ENCODE assay signal across 10 cellular contexts in genomic region chr2:150911766-150912280, GRCh38.
DNase-seq lines count a peak whose midpoint lies in the region; ATAC-seq and TF ChIP-seq lines count a peak whose summit lies in the region.
"Had no signal": no experiment of that assay in that cellular context is flagged by ENCODE, and none has a peak within 500 bp of the region (broad histone marks: within the 10 kb centered on the region; RNA-seq: fewer than 3 reads in every experiment).

No MANE protein-coding gene starts in this region.

- peak; percentile 33 for ATAC-seq in HG02610 (IDR thresholded peaks at IDR 0.05; ENCODE audit: unreplicated experiment)
- peak; percentile 78 for ATAC-seq in WTC11
- ATAC-seq in GM18858 (IDR thresholded peaks at IDR 0.05; ENCODE audit: unreplicated experiment), result no peak
- ATAC-seq in GM18870 (IDR thresholded peaks at IDR 0.05; ENCODE audit: unreplicated experiment), result no peak
- no peak for ATAC-seq in HG02763 (IDR thresholded peaks at IDR 0.05; ENCODE audit: unreplicated experiment)

- H3K36me3 Mint-ChIP-seq in WTC11, result peaks cover 13% of the 10 kb centered on the region
- H3K36me3 Mint-ChIP-seq in activated CD4-positive, alpha-beta T cell treated with anti-CD3 and anti-CD28 coated beads, Interleukin-2, amount 10 ng/mL, durations not matched to agents 7 days and 5 days (ENCODE audit: low read depth), result no peaks in the 10 kb centered on the region

- CTCF ChIA-PET in WTC11 (lab: Charles Lee), result interaction anchor here (0.5 to 1.4 kb wide), 2 partner anchors 14 to 251 kb away, joined by 3 read pairs; no protein-coding TSS in a partner anchor
- CTCF ChIA-PET in activated CD4-positive, alpha-beta T cell treated with anti-CD3 and anti-CD28 coated beads, Interleukin-2, amount 10 ng/mL, durations not matched to agents 7 days and 5 days (lab: Charles Lee), result interaction anchor here (0.7 kb wide), 1 partner anchor 24 kb away, joined by 3 read pairs; no protein-coding TSS in a partner anchor

- no peaks in the 10 kb centered on the region for H4K20me1 ChIP-seq in hepatocyte (ENCODE audit: insufficient read depth, poor library complexity, severe bottlenecking)

- H3K27ac ChIP-seq in hepatocyte, result peak overlapping the region; percentile 55
- peak overlapping the region in 4 of 5 donors; percentile 22 to 58 (median 40) for H3K27ac ChIP-seq in stomach

- 54% methylated on average over 9 of the region's 9 CpGs for WGBS in hepatocyte (ENCODE audit: low lambda C conversion rate, missing lambda C conversion rate)
- 42 to 55% (median 52%) methylated on average over 9 of the region's 9 CpGs for WGBS in stomach, 5 donors

- intact Hi-C loops in stomach (cut with DNase I; ENCODE audit: low total_unique reads), result no loop called here

- TF ChIP-seq CTCF in WTC11 (IDR thresholded peaks at IDR 0.05) (no peak), hepatocyte (IDR thresholded peaks at IDR 0.05; ENCODE audit: poor library complexity) (peak; percentile 43), stomach (IDR thresholded peaks at IDR 0.05) (no peak)

- H3K4me1 ChIP-seq in hepatocyte (ENCODE audit: insufficient read depth), result no peaks in the 10 kb centered on the region
- H3K4me1 ChIP-seq in stomach, result no peaks in the 10 kb centered on the region

- H3K27ac Mint-ChIP-seq in WTC11, result peak overlapping the region; percentile 15
- no peak overlapping the region for H3K27ac Mint-ChIP-seq in activated CD4-positive, alpha-beta T cell treated with anti-CD3 and anti-CD28 coated beads, Interleukin-2, amount 10 ng/mL, durations not matched to agents 7 days and 5 days

- no peaks in the 10 kb centered on the region for H3K27me3 Mint-ChIP-seq in WTC11 (ENCODE audit: low read depth)
- H3K27me3 Mint-ChIP-seq in activated CD4-positive, alpha-beta T cell treated with anti-CD3 and anti-CD28 coated beads, Interleukin-2, amount 10 ng/mL, durations not matched to agents 7 days and 5 days, result no peaks in the 10 kb centered on the region

- peaks cover 18% of the 10 kb centered on the region for H3K9me3 Mint-ChIP-seq in WTC11
- no peaks in the 10 kb centered on the region for H3K9me3 Mint-ChIP-seq in activated CD4-positive, alpha-beta T cell treated with anti-CD3 and anti-CD28 coated beads, Interleukin-2, amount 10 ng/mL, durations not matched to agents 7 days and 5 days

- H3K4me2 ChIP-seq in hepatocyte, result no peak overlapping the region

- H3K4me3 Mint-ChIP-seq in WTC11, result no peak overlapping the region
- H3K4me3 Mint-ChIP-seq in activated CD4-positive, alpha-beta T cell treated with anti-CD3 and anti-CD28 coated beads, Interleukin-2, amount 10 ng/mL, durations not matched to agents 7 days and 5 days, result no peak overlapping the region

- TF ChIP-seq POLR2A in stomach (IDR thresholded peaks at IDR 0.05), result no peak

- peak overlapping the region; percentile 23 for H2AFZ ChIP-seq in hepatocyte

- TF ChIP-seq EP300 in stomach (IDR thresholded peaks at IDR 0.05), result no peak

- H3K4me3 ChIP-seq in hepatocyte (no peak overlapping the region), stomach (no peak overlapping the region)

- no peaks in the 10 kb centered on the region for H3K9me2 ChIP-seq in hepatocyte (replicated peaks; ENCODE audit: insufficient read depth)

- DNase-seq in WTC11 (ENCODE audit: low spot score) (no peak), hepatocyte (ENCODE audit: low spot score) (peak; percentile 52), stomach (peak; percentile 27)
- DNase-seq in activated CD4-positive, alpha-beta T cell treated with anti-CD3 and anti-CD28 coated beads, Interleukin-2, amount 10 ng/mL, durations not matched to agents 7 days and 5 days, result no peak
- DNase-seq: NCI-H774; stimulated activated CD4-positive, alpha-beta T cell treated with anti-CD3 and anti-CD28 coated beads, Interleukin-2, amount 100 ng/mL, for 48 hours had no signal

- H3K9me3 ChIP-seq in hepatocyte (ENCODE audit: low read depth) (no peaks in the 10 kb centered on the region), stomach (no peaks in the 10 kb centered on the region)

- H3K79me2 ChIP-seq in hepatocyte, result no peaks in the 10 kb centered on the region

- H3K4me1 Mint-ChIP-seq in WTC11, result peaks cover 19% of the 10 kb centered on the region
- no peaks in the 10 kb centered on the region for H3K4me1 Mint-ChIP-seq in activated CD4-positive, alpha-beta T cell treated with anti-CD3 and anti-CD28 coated beads, Interleukin-2, amount 10 ng/mL, durations not matched to agents 7 days and 5 days

- POLR2A ChIA-PET in WTC11 (lab: Charles Lee), result interaction anchor here (0.7 kb wide), 1 partner anchor 1219 kb away, joined by 3 read pairs; no protein-coding TSS in a partner anchor
- POLR2A ChIA-PET in activated CD4-positive, alpha-beta T cell treated with anti-CD3 and anti-CD28 coated beads, Interleukin-2, amount 10 ng/mL, durations not matched to agents 7 days and 5 days (lab: Charles Lee), result no interaction called here

- H3K27me3 ChIP-seq in hepatocyte, result no peaks in the 10 kb centered on the region
- H3K27me3 ChIP-seq in stomach, result no peaks in the 10 kb centered on the region

- no peaks in the 10 kb centered on the region for H3K36me3 ChIP-seq in hepatocyte (replicated peaks; ENCODE audit: insufficient read depth, low read depth)
- H3K36me3 ChIP-seq in stomach, result no peaks in the 10 kb centered on the region

TF ChIP-seq in WTC11, 78 proteins besides CTCF, POLR2A, EP300 and RAD21:
- TF ChIP-seq RELA (CRISPR knock-in tag; IDR thresholded peaks at IDR 0.05; ENCODE audit: borderline replicate concordance) (no peak), JUN (CRISPR knock-in tag; IDR thresholded peaks at IDR 0.05) (no peak), ELF4 (CRISPR knock-in tag; IDR thresholded peaks at IDR 0.05; ENCODE audit: low read depth) (no peak), MXD4 (CRISPR knock-in tag; IDR thresholded peaks at IDR 0.05; ENCODE audit: borderline replicate concordance) (no peak), OVOL2 (CRISPR knock-in tag; IDR thresholded peaks at IDR 0.05; ENCODE audit: borderline replicate concordance) (no peak), ZNF232 (CRISPR knock-in tag; IDR thresholded peaks at IDR 0.05) (no peak), SMAD4 (CRISPR knock-in tag; IDR thresholded peaks at IDR 0.05) (no peak), KAT7 (CRISPR knock-in tag; IDR thresholded peaks at IDR 0.05; ENCODE audit: borderline replicate concordance) (no peak), ZNF425 (CRISPR knock-in tag; conservative IDR thresholded peaks at IDR 0.05) (no peak), PRRX2 (CRISPR knock-in tag; IDR thresholded peaks at IDR 0.05) (no peak), CREB1 (CRISPR knock-in tag; IDR thresholded peaks at IDR 0.05) (no peak), PRDM15 (CRISPR knock-in tag; IDR thresholded peaks at IDR 0.05) (no peak)

Comparison
In these comparisons a context has a peak if more than half of its experiments do, and no peak if none do; other contexts are left out.
1. ATAC-seq: peak in HG02610 (single experiment) and WTC11 (single experiment); none in GM18858 (single experiment), GM18870 (single experiment) and HG02763 (single experiment).
2. DNase-seq: peak in hepatocyte (single experiment) and stomach (single experiment); none in WTC11 (single experiment) and activated CD4-positive, alpha-beta T cell treated with anti-CD3 and anti-CD28 coated beads, Interleukin-2, amount 10 ng/mL, durations not matched to agents 7 days and 5 days (single experiment).